13 cellular contexts compared by ENCODE assay signal in genomic region chr6:3997144-3997770, GRCh38.
DNase-seq lines count a peak whose midpoint lies in the region; ATAC-seq and TF ChIP-seq lines count a peak whose summit lies in the region.
"Had no signal": no experiment of that assay in that cellular context is flagged by ENCODE, and none has a peak within 500 bp of the region (broad histone marks: within the 10 kb centered on the region; RNA-seq: fewer than 3 reads in every experiment).

No MANE protein-coding gene starts in this region.

- DNase-seq in DMS 273 (lab: John Stamatoyannopoulos, UW; ENCODE audit: unreplicated experiment) (peak; percentile 28), DMS 273 treated with DMSO at 0.1 percent for 48 hours (lab: John Stamatoyannopoulos, UW) (no peak), hepatocyte (ENCODE audit: low spot score) (no peak), smooth muscle cell of the brain vasculature (ENCODE audit: low read depth, low spot score) (peak; percentile 54), PC-3 (no peak), NCI-H345 treated with DMSO at 0.1 percent for 48 hours (lab: John Stamatoyannopoulos, UW; ENCODE audit: unreplicated experiment) (no peak), H4 (ENCODE audit: low spot score) (no peak)
- DNase-seq: activated CD4-positive, alpha-beta T cell treated with anti-CD3 and anti-CD28 coated beads for 48 hours; activated naive CD4-positive, alpha-beta T cell treated with anti-CD3 and anti-CD28 coated beads, Interleukin-2, amount 10 ng/mL, durations not matched to agents 7 days and 5 days; SHP77 treated with DMSO at 0.1 percent for 48 hours; trophoblast cell had no signal

- no peaks in the 10 kb centered on the region for H3K36me3 Mint-ChIP-seq in brain

- peaks cover 57% of the 10 kb centered on the region for H3K79me2 ChIP-seq in hepatocyte
- no peaks in the 10 kb centered on the region for H3K79me2 ChIP-seq in PC-3 (ENCODE audit: low read length)

- H3K27ac ChIP-seq in hepatocyte = peak overlapping the region; percentile 66
- H3K27ac ChIP-seq in PC-3 (ENCODE audit: low read length) = no peak overlapping the region
- H3K27ac ChIP-seq: 22Rv1 had no signal

- H3K4me1 ChIP-seq in hepatocyte (ENCODE audit: insufficient read depth) (peaks cover 4% of the 10 kb centered on the region), PC-3 (ENCODE audit: insufficient read depth, low read length) (no peaks in the 10 kb centered on the region)

- no peaks in the 10 kb centered on the region for H3K9me3 Mint-ChIP-seq in brain
- H3K9me3 Mint-ChIP-seq: activated naive CD4-positive, alpha-beta T cell treated with anti-CD3 and anti-CD28 coated beads, Interleukin-2, amount 10 ng/mL, durations not matched to agents 7 days and 5 days had no signal

- H4K20me1 ChIP-seq in hepatocyte (ENCODE audit: insufficient read depth, poor library complexity, severe bottlenecking) (no peaks in the 10 kb centered on the region), PC-3 (ENCODE audit: low read length) (no peaks in the 10 kb centered on the region)

- H3K4me2 ChIP-seq in hepatocyte (peak overlapping the region; percentile 20), PC-3 (ENCODE audit: low read length) (no peak overlapping the region)

- no peak overlapping the region for H3K9ac ChIP-seq in PC-3 (ENCODE audit: low read length)

- no peaks in the 10 kb centered on the region for H3K27me3 Mint-ChIP-seq in brain
- H3K27me3 Mint-ChIP-seq: activated naive CD4-positive, alpha-beta T cell treated with anti-CD3 and anti-CD28 coated beads, Interleukin-2, amount 10 ng/mL, durations not matched to agents 7 days and 5 days had no signal

- H3K36me3 ChIP-seq in hepatocyte (replicated peaks; ENCODE audit: insufficient read depth, low read depth) (no peaks in the 10 kb centered on the region), PC-3 (ENCODE audit: low read depth, low read length) (no peaks in the 10 kb centered on the region)

- TF ChIP-seq CTCF in brain (conservative IDR thresholded peaks at IDR 0.05) (no peak), hepatocyte (IDR thresholded peaks at IDR 0.05; ENCODE audit: poor library complexity) (no peak), PC-3 (conservative IDR thresholded peaks at IDR 0.05; ENCODE audit: low read depth, low read length) (no peak)

- H3K4me3 ChIP-seq in hepatocyte (no peak overlapping the region), PC-3 (ENCODE audit: low read length) (no peak overlapping the region)

- no peak for ATAC-seq in PC-3

- H3K9me2 ChIP-seq in hepatocyte (replicated peaks; ENCODE audit: insufficient read depth) (no peaks in the 10 kb centered on the region), PC-3 (replicated peaks; ENCODE audit: low read length) (no peaks in the 10 kb centered on the region)

- H3K4me3 Mint-ChIP-seq in brain = peak overlapping the region; percentile 6 to 82 (median 70)
- H3K4me3 Mint-ChIP-seq: activated naive CD4-positive, alpha-beta T cell treated with anti-CD3 and anti-CD28 coated beads, Interleukin-2, amount 10 ng/mL, durations not matched to agents 7 days and 5 days had no signal

- intact Hi-C loops in PC-3 (cut with micrococcal nuclease) = loop anchor here (10.0 kb wide), 1 partner anchor 722 kb away; no protein-coding TSS in a partner anchor

- H3K27ac Mint-ChIP-seq in brain = peak overlapping the region; percentile 54 to 96 (median 90)
- H3K27ac Mint-ChIP-seq: activated naive CD4-positive, alpha-beta T cell treated with anti-CD3 and anti-CD28 coated beads, Interleukin-2, amount 10 ng/mL, durations not matched to agents 7 days and 5 days had no signal

- WGBS in hepatocyte (ENCODE audit: low lambda C conversion rate, missing lambda C conversion rate) = 66% methylated on average over 3 of the region's 3 CpGs

- BruUV-seq in PC-3 (replicated peaks; lab: Mats Ljungman, UMichigan) = no TSS peak

- H3K9me3 ChIP-seq in hepatocyte (ENCODE audit: low read depth) = no peaks in the 10 kb centered on the region
- H3K9me3 ChIP-seq in PC-3 (ENCODE audit: low read length) = no peaks in the 10 kb centered on the region

- H2AFZ ChIP-seq in hepatocyte (no peak overlapping the region), PC-3 (ENCODE audit: low read length) (no peak overlapping the region)

- H3K4me1 Mint-ChIP-seq in brain = peaks cover 41% of the 10 kb centered on the region
- H3K4me1 Mint-ChIP-seq: activated naive CD4-positive, alpha-beta T cell treated with anti-CD3 and anti-CD28 coated beads, Interleukin-2, amount 10 ng/mL, durations not matched to agents 7 days and 5 days had no signal

- no peaks in the 10 kb centered on the region for H3F3A ChIP-seq in PC-3 (ENCODE audit: low read length, unreplicated experiment)

- CTCF ChIA-PET in PC-3 (lab: Charles Lee) = no interaction called here

- no peaks in the 10 kb centered on the region for H3K27me3 ChIP-seq in hepatocyte
- H3K27me3 ChIP-seq in PC-3 (ENCODE audit: low read length) = no peaks in the 10 kb centered on the region

- POLR2A ChIA-PET in PC-3 (lab: Charles Lee; ENCODE audit: unreplicated experiment) = no interaction called here

Comparison
In these comparisons a context has a peak if more than half of its experiments do, and no peak if none do; other contexts are left out.
1. DNase-seq: peak in DMS 273 (single experiment) and smooth muscle cell of the brain vasculature (single experiment); none in DMS 273 treated with DMSO at 0.1 percent for 48 hours (single experiment), hepatocyte (single experiment), PC-3 (single experiment), NCI-H345 treated with DMSO at 0.1 percent for 48 hours (single experiment) and H4 (single experiment).